23 cellular contexts compared by ENCODE assay signal in genomic region chr9:744046-744712, GRCh38.
DNase-seq lines count a peak whose midpoint lies in the region; ATAC-seq and TF ChIP-seq lines count a peak whose summit lies in the region.
"Had no signal": no experiment of that assay in that cellular context is flagged by ENCODE, and none has a peak within 500 bp of the region (broad histone marks: within the 10 kb centered on the region; RNA-seq: fewer than 3 reads in every experiment).

No MANE protein-coding gene starts in this region.

- H3K27me3 ChIP-seq in left ventricle myocardium inferior (ENCODE audit: low read depth) = no peaks in the 10 kb centered on the region
- H3K27me3 ChIP-seq in esophagus squamous epithelium = no peaks in the 10 kb centered on the region
- H3K27me3 ChIP-seq in prostate gland (replicated peaks; ENCODE audit: insufficient read depth) = no peaks in the 10 kb centered on the region
- H3K27me3 ChIP-seq in aorta (ENCODE audit: control insufficient read depth in 1 of 2, insufficient read depth in 2 of 2, low read length in 1 of 2) = no peaks in the 10 kb centered on the region
- no peaks in the 10 kb centered on the region for H3K27me3 ChIP-seq in upper lobe of right lung
- H3K27me3 ChIP-seq: BLaER1 treated with 17β-estradiol and CSF1 and Interleukin-3, amounts not matched to agents 10 nM and 100 nM; upper lobe of left lung had no signal

- 92 to 95% methylated on average over 8 of the region's 9 CpGs for WGBS in esophagus squamous epithelium, 2 donors
- 94% methylated on average over 9 of the region's 9 CpGs for WGBS in prostate gland
- WGBS in aorta, 2 donors = 48 to 56% methylated on average over 9 of the region's 9 CpGs

- no peak for TF ChIP-seq POLR2A in esophagus squamous epithelium (IDR thresholded peaks at IDR 0.05)
- TF ChIP-seq POLR2A in prostate gland (IDR thresholded peaks at IDR 0.05) = no peak

- H3K27ac ChIP-seq in left ventricle myocardium inferior (replicated peaks) = peak overlapping the region; percentile 94
- peak overlapping the region; percentile 56 to 91 (median 74) for H3K27ac ChIP-seq in esophagus squamous epithelium
- H3K27ac ChIP-seq in prostate gland = peak overlapping the region; percentile 66 to 75
- H3K27ac ChIP-seq in aorta (ENCODE audit: low read depth in 1 of 2, low read length in 2 of 2) = peak overlapping the region; percentile 15 to 90
- no peak overlapping the region for H3K27ac ChIP-seq in upper lobe of right lung
- H3K27ac ChIP-seq: A549, parathyroid adenoma, SK-N-MC, upper lobe of left lung had no signal

- H3K9me3 ChIP-seq in left ventricle myocardium inferior (replicated peaks) = no peaks in the 10 kb centered on the region
- H3K9me3 ChIP-seq in esophagus squamous epithelium = no peaks in the 10 kb centered on the region
- H3K9me3 ChIP-seq in prostate gland = no peaks in the 10 kb centered on the region
- H3K9me3 ChIP-seq in aorta (ENCODE audit: control insufficient read depth, low read length) = no peaks in the 10 kb centered on the region
- H3K9me3 ChIP-seq in upper lobe of right lung = no peaks in the 10 kb centered on the region
- H3K9me3 ChIP-seq: A549; BLaER1 treated with 17β-estradiol and CSF1 and Interleukin-3, amounts not matched to agents 10 nM and 100 nM; upper lobe of left lung had no signal

- H3K36me3 ChIP-seq in left ventricle myocardium inferior = peaks cover 85% of the 10 kb centered on the region
- peaks cover 33 to 81% (median 34%) of the 10 kb centered on the region in 3 donors for H3K36me3 ChIP-seq in esophagus squamous epithelium
- H3K36me3 ChIP-seq in prostate gland = peaks cover 10 to 28% of the 10 kb centered on the region in 2 donors
- peaks cover 14 to 15% of the 10 kb centered on the region in 2 donors for H3K36me3 ChIP-seq in aorta (ENCODE audit: control insufficient read depth in 1 of 2, insufficient read depth in 2 of 2, low read length in 1 of 2)
- H3K36me3 ChIP-seq in upper lobe of right lung = peaks cover 54% of the 10 kb centered on the region

- no peak for ATAC-seq in Right ventricle myocardium inferior
- ATAC-seq in aorta (ENCODE audit: low FRiP score) = no peak
- ATAC-seq in upper lobe of right lung = no peak
- ATAC-seq: A549, WTC11 had no signal

- intact Hi-C loops in left ventricle myocardium inferior (cut with micrococcal nuclease) (no loop called here), Right ventricle myocardium inferior (cut with DNase I) (loop anchor here (10.0 kb wide), 1 partner anchor 49 kb away; no protein-coding TSS in a partner anchor), esophagus squamous epithelium (cut with DNase I) (no loop called here), prostate gland (cut with DNase I) (loop anchor here (5.0 kb wide), 1 partner anchor 57 kb away; no protein-coding TSS in a partner anchor), aorta (cut with DNase I) (no loop called here), upper lobe of right lung (cut with DNase I) (no loop called here)

- TF ChIP-seq CTCF in left ventricle myocardium inferior (IDR thresholded peaks at IDR 0.05; ENCODE audit: borderline replicate concordance) = no peak
- TF ChIP-seq CTCF in esophagus squamous epithelium (IDR thresholded peaks at IDR 0.05) = no peak
- no peak for TF ChIP-seq CTCF in prostate gland (IDR thresholded peaks at IDR 0.05)
- TF ChIP-seq CTCF in upper lobe of right lung (IDR thresholded peaks at IDR 0.05) = no peak

- DNase-seq in left ventricle myocardium inferior (no peak), Right ventricle myocardium inferior (ENCODE audit: missing footprints) (no peak), esophagus squamous epithelium (lab: John Stamatoyannopoulos, UW) (no peak), prostate gland (ENCODE audit: low spot score) (no peak), aorta (no peak), pons (ENCODE audit: low spot score) (no peak), GOT3 (lab: John Stamatoyannopoulos, UW) (no peak), upper lobe of right lung (no peak)
- DNase-seq: activated CD8-positive, alpha-beta memory T cell treated with anti-CD3 and anti-CD28 coated beads, Interleukin-2, amount 50 U/mL, for 48 hours; activated naive CD8-positive, alpha-beta T cell treated with anti-CD3 and anti-CD28 coated beads for 36 hours; Calu3; EL; NCI-H1105; NCI-H2081; NK-92 treated with Interleukin-12 subunit alpha and Interleukin-12 subunit beta, amount 100 ng/mL, for 24 hours; stimulated activated CD4-positive, alpha-beta T cell treated with anti-CD3 and anti-CD28 coated beads, Interleukin-2, amount 100 ng/mL, for 48 hours; stimulated activated naive CD4-positive, alpha-beta T cell; upper lobe of left lung had no signal

- H3K4me1 ChIP-seq in left ventricle myocardium inferior = peaks cover 82% of the 10 kb centered on the region
- peaks cover 4 to 55% (median 18%) of the 10 kb centered on the region in 3 donors for H3K4me1 ChIP-seq in esophagus squamous epithelium
- peaks cover 10% of the 10 kb centered on the region for H3K4me1 ChIP-seq in prostate gland (replicated peaks)
- peaks cover 2 to 6% of the 10 kb centered on the region in 2 donors for H3K4me1 ChIP-seq in aorta (ENCODE audit: control insufficient read depth in 1 of 2, insufficient read depth in 2 of 2, low read length in 2 of 2)
- peaks cover 3% of the 10 kb centered on the region for H3K4me1 ChIP-seq in upper lobe of right lung
- H3K4me1 ChIP-seq: parathyroid adenoma had no signal

- H3K4me3 ChIP-seq in left ventricle myocardium inferior (no peak overlapping the region), esophagus squamous epithelium (no peak overlapping the region), prostate gland (no peak overlapping the region), aorta (ENCODE audit: low read length in 2 of 2) (no peak overlapping the region), upper lobe of right lung (no peak overlapping the region)
- H3K4me3 ChIP-seq: A549; BLaER1 treated with 17β-estradiol and CSF1 and Interleukin-3, amounts not matched to agents 10 nM and 100 nM; SK-N-MC; upper lobe of left lung had no signal

Comparison
In these comparisons a context has a peak if more than half of its experiments do, and no peak if none do; other contexts are left out.
1. intact Hi-C loops: an anchor here in Right ventricle myocardium inferior (10.0 kb wide) and prostate gland (5.0 kb wide); none called in left ventricle myocardium inferior, esophagus squamous epithelium, aorta and upper lobe of right lung.